Comparison of ENCODE assay signal across 23 cellular contexts in the genomic region with DNA sequence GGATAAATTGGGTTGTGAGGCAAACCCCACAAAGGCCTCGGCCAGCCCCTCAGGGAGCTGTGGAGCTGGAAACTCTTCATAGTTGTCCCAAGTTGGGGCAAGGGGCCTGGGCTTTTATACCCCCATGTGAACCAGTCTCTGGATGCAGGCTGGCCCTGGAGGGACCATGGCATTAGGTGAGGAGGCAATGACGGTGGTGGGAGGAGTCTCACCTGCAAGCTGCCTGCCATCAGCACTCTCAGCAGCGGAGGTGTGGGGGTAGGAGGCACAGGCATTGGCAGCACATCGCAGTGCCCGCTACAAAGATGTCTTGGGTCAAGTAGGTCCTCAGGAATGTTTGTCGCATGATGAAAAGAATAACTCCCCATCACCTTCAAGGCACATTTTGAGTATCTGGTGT. TPM values are rescaled to one million over a fixed set of nuclear protein-coding genes. Genes with fewer than 3 reads are reported as not detected.
DNase-seq lines count a peak whose midpoint lies in the region; ATAC-seq and TF ChIP-seq lines count a peak whose summit lies in the region.
"Had no signal": no experiment of that assay in that cellular context is flagged by ENCODE, and none has a peak within 500 bp of the region (broad histone marks: within the 10 kb centered on the region; RNA-seq: fewer than 3 reads in every experiment).

No MANE protein-coding gene starts in this region.

- H3K79me2 ChIP-seq in smooth muscle cell (ENCODE audit: low read depth), result no peaks in the 10 kb centered on the region

- peaks cover 0 to 11% of the 10 kb centered on the region in 2 donors for H3K27me3 Mint-ChIP-seq in natural killer cell treated with Interleukin-12 subunit alpha and Interleukin-12 subunit beta and Interleukin-15 and Interleukin-18, amount 100 ng/mL, for 72 hours
- peaks cover 0 to 12% of the 10 kb centered on the region in 2 donors for H3K27me3 Mint-ChIP-seq in natural killer cell (ENCODE audit: low read depth in 2 of 2)

- no peaks in the 10 kb centered on the region for H3K9me3 ChIP-seq in esophagus squamous epithelium
- H3K9me3 ChIP-seq in smooth muscle cell (replicated peaks; ENCODE audit: low read depth), result no peaks in the 10 kb centered on the region
- no peaks in the 10 kb centered on the region for H3K9me3 ChIP-seq in adrenal gland (replicated peaks in 1 of 3)
- H3K9me3 ChIP-seq: MG63 had no signal

- intact Hi-C loops in natural killer cell (cut with micrococcal nuclease) (no loop called here), esophagus squamous epithelium (cut with DNase I) (no loop called here), adrenal gland (cut with DNase I) (no loop called here)

- ATAC-seq in natural killer cell treated with Interleukin-12 subunit alpha and Interleukin-12 subunit beta and Interleukin-15 and Interleukin-18, amount 100 ng/mL, for 72 hours, result no peak
- ATAC-seq in natural killer cell, result no peak
- ATAC-seq: HepG2, PC-3 had no signal

- 78 to 86% methylated on average over 4 to 6 of the region's 6 CpGs for WGBS in esophagus squamous epithelium, 2 donors
- 78% methylated on average over 6 of the region's 6 CpGs for whole genome bisulfite sequencing in smooth muscle cell (ENCODE audit: low lambda C conversion rate)
- 83 to 96% (median 91%) methylated on average over 5 to 6 of the region's 6 CpGs for WGBS in adrenal gland, 4 donors

- no peak overlapping the region for H3K4me3 Mint-ChIP-seq in natural killer cell treated with Interleukin-12 subunit alpha and Interleukin-12 subunit beta and Interleukin-15 and Interleukin-18, amount 100 ng/mL, for 72 hours
- H3K4me3 Mint-ChIP-seq in natural killer cell, result no peak overlapping the region

- no peak overlapping the region for H3K4me3 ChIP-seq in esophagus squamous epithelium
- no peak overlapping the region for H3K4me3 ChIP-seq in smooth muscle cell
- no peak overlapping the region for H3K4me3 ChIP-seq in adrenal gland
- H3K4me3 ChIP-seq: MG63 had no signal

- no peaks in the 10 kb centered on the region for H3K27me3 ChIP-seq in esophagus squamous epithelium
- H3K27me3 ChIP-seq in smooth muscle cell (ENCODE audit: low read depth), result no peaks in the 10 kb centered on the region
- no peaks in the 10 kb centered on the region for H3K27me3 ChIP-seq in adrenal gland
- H3K27me3 ChIP-seq: MG63 had no signal

- peaks cover 4% of the 10 kb centered on the region for H3F3A ChIP-seq in smooth muscle cell (ENCODE audit: low read depth)

- TF ChIP-seq POLR2A in esophagus squamous epithelium (IDR thresholded peaks at IDR 0.05) (no peak), adrenal gland (IDR thresholded peaks at IDR 0.05) (no peak)

- no peak overlapping the region for H3K9ac ChIP-seq in smooth muscle cell (ENCODE audit: low read depth)

- in situ Hi-C loops in KBM-7 (cut with MboI; ENCODE audit: low pct_unique_long_range_greater_than_20kb, low sequenced_read_pairs), result no loop called here

- no peak overlapping the region for H2AFZ ChIP-seq in smooth muscle cell (ENCODE audit: low read depth)

- no peak overlapping the region for H3K4me2 ChIP-seq in smooth muscle cell

- H3K9me3 Mint-ChIP-seq in natural killer cell treated with Interleukin-12 subunit alpha and Interleukin-12 subunit beta and Interleukin-15 and Interleukin-18, amount 100 ng/mL, for 72 hours, result no peaks in the 10 kb centered on the region
- no peaks in the 10 kb centered on the region for H3K9me3 Mint-ChIP-seq in natural killer cell

- H3K27ac ChIP-seq in esophagus squamous epithelium (peak overlapping the region in 3 of 4 donors; percentile 65 to 76 (median 74)), smooth muscle cell (ENCODE audit: low read depth) (peak overlapping the region; percentile 75), adrenal gland (no peak overlapping the region)

- H3K36me3 ChIP-seq in esophagus squamous epithelium (no peaks in the 10 kb centered on the region), smooth muscle cell (ENCODE audit: low read depth) (no peaks in the 10 kb centered on the region), adrenal gland (replicated peaks in 1 of 2) (no peaks in the 10 kb centered on the region)
- H3K36me3 ChIP-seq: MG63 had no signal

- no peaks in the 10 kb centered on the region for H3K36me3 Mint-ChIP-seq in natural killer cell treated with Interleukin-12 subunit alpha and Interleukin-12 subunit beta and Interleukin-15 and Interleukin-18, amount 100 ng/mL, for 72 hours
- H3K36me3 Mint-ChIP-seq in natural killer cell, result no peaks in the 10 kb centered on the region

- TF ChIP-seq CTCF in natural killer cell (IDR thresholded peaks at IDR 0.05) (no peak), esophagus squamous epithelium (IDR thresholded peaks at IDR 0.05) (no peak), smooth muscle cell (IDR thresholded peaks at IDR 0.05; ENCODE audit: borderline replicate concordance, insufficient read depth, poor library complexity, severe bottlenecking) (no peak), adrenal gland (IDR thresholded peaks at IDR 0.05) (no peak)

- peaks cover 12 to 14% of the 10 kb centered on the region in 2 donors for H3K4me1 Mint-ChIP-seq in natural killer cell treated with Interleukin-12 subunit alpha and Interleukin-12 subunit beta and Interleukin-15 and Interleukin-18, amount 100 ng/mL, for 72 hours (ENCODE audit: low read depth in 2 of 2)
- H3K4me1 Mint-ChIP-seq in natural killer cell, result peaks cover 10 to 12% of the 10 kb centered on the region in 2 donors

- H3K4me1 ChIP-seq in esophagus squamous epithelium (peaks cover 64 to 85% (median 71%) of the 10 kb centered on the region in 3 donors), smooth muscle cell (ENCODE audit: low read depth) (peaks cover 20% of the 10 kb centered on the region), adrenal gland (replicated peaks in 1 of 2) (peaks cover 4 to 31% of the 10 kb centered on the region in 2 donors)

- peak; percentile 44 for DNase-seq in natural killer cell treated with Interleukin-12 subunit alpha and Interleukin-12 subunit beta and Interleukin-15 and Interleukin-18, amount 100 ng/mL, for 72 hours (ENCODE audit: low spot score)
- DNase-seq in natural killer cell, result no peak
- no peak for DNase-seq in esophagus squamous epithelium (lab: John Stamatoyannopoulos, UW)
- DNase-seq in smooth muscle cell (lab: John Stamatoyannopoulos, UW; ENCODE audit: unreplicated experiment), result no peak
- DNase-seq in KBM-7, result no peak
- DNase-seq in HuH-7.5 (ENCODE audit: low spot score), result no peak
- DNase-seq in adrenal gland, result no peak
- DNase-seq: 8988T; DMS153; DND-41; H7; KG1; MG63; NCI-H1105 treated with DMSO at 0.1 percent for 48 hours; NCI-H146; NCI-H2029; NCI-H446; NCI-H524 treated with DMSO at 0.1 percent for 48 hours; NCI-H82; NK-92 treated with Interleukin-12 subunit alpha and Interleukin-12 subunit beta, amount 100 ng/mL, for 24 hours; PC-3; Right ventricle myocardium superior had no signal

- H3K27ac Mint-ChIP-seq in natural killer cell treated with Interleukin-12 subunit alpha and Interleukin-12 subunit beta and Interleukin-15 and Interleukin-18, amount 100 ng/mL, for 72 hours, result no peak overlapping the region
- no peak overlapping the region for H3K27ac Mint-ChIP-seq in natural killer cell

- no peaks in the 10 kb centered on the region for H4K20me1 ChIP-seq in smooth muscle cell (ENCODE audit: low read depth)

RNA-seq across cellular contexts. Expression of a gene that starts 18.2 kb away (rescaled TPM):
- not detected for total RNA-seq in natural killer cell treated with Interleukin-12 subunit alpha and Interleukin-12 subunit beta and Interleukin-15 and Interleukin-18, amount 100 ng/mL, for 72 hours
- total RNA-seq in natural killer cell (not detected), esophagus squamous epithelium (10 to 100 TPM; 51.4 to 95.9 (median 88.4) TPM), smooth muscle cell (75.2 and 76.5 TPM in 2 replicates), adrenal gland (100 to 1,000 TPM in 1 of 8 donors, 10 to 100 TPM in 6, 1 to 10 TPM in 1; 6.8 to 129 (median 14.5) TPM)
- polyA plus RNA-seq in smooth muscle cell (122 and 144 TPM in 2 replicates), adrenal gland (10 to 100 TPM in 1 of 3 donors, 1 to 10 TPM in 2; 6.7 to 10.3 (median 9.1) TPM)

Comparison
In these comparisons a context has a peak if more than half of its experiments do, and no peak if none do; other contexts are left out.
1. H3K27ac ChIP-seq: peak in esophagus squamous epithelium (3 of 4) and smooth muscle cell (single experiment); none in adrenal gland (0 of 5).
2. RNA of a gene that starts 18.2 kb away (total RNA-seq): 51.4 to 95.9 TPM in esophagus squamous epithelium, 75.2 to 76.5 TPM in smooth muscle cell and 6.8 to 129 TPM in adrenal gland; not detected in natural killer cell treated with Interleukin-12 subunit alpha and Interleukin-12 subunit beta and Interleukin-15 and Interleukin-18, amount 100 ng/mL, for 72 hours and not detected in natural killer cell; every median in the first group is over 4 times any median in the second.